9 cellular contexts compared by ENCODE assay signal in genomic region chr11:30282289-30282631, GRCh38. TPM values are rescaled to one million over a fixed set of nuclear protein-coding genes. Genes with fewer than 3 reads are reported as not detected.
DNase-seq lines count a peak whose midpoint lies in the region; ATAC-seq and TF ChIP-seq lines count a peak whose summit lies in the region.
"Had no signal": no experiment of that assay in that cellular context is flagged by ENCODE, and none has a peak within 500 bp of the region (broad histone marks: within the 10 kb centered on the region; RNA-seq: fewer than 3 reads in every experiment).

No MANE protein-coding gene starts in this region.

- H3K9me3 Mint-ChIP-seq in WTC11: no peaks in the 10 kb centered on the region

- DNase-seq in activated naive CD4-positive, alpha-beta T cell treated with Interleukin-2 at 50 U/mL for 16 hours: peak; percentile 7
- no peak for DNase-seq in activated naive CD4-positive, alpha-beta T cell (lab: John Stamatoyannopoulos, UW)
- DNase-seq in WTC11 (ENCODE audit: low spot score) (no peak), GM03348 (ENCODE audit: low spot score) (no peak), HPDE6-E6E7 (ENCODE audit: extremely low spot score) (no peak)
- peak; percentile 33 for DNase-seq in stimulated activated naive CD8-positive, alpha-beta T cell treated with anti-CD3 and anti-CD28 coated beads, Interleukin-15, Interleukin-2, amounts not matched to agents 100 U/mL and 50 U/mL, for 24 hours
- DNase-seq in activated CD4-positive, CD25-positive, alpha-beta regulatory T cell treated with anti-CD3 and anti-CD28 coated beads, Interleukin-2, amount 50 U/mL, for 72 hours: no peak

- no peaks in the 10 kb centered on the region for H3K4me1 Mint-ChIP-seq in WTC11

- no peaks in the 10 kb centered on the region for H3K36me3 Mint-ChIP-seq in WTC11

- peak; percentile 85 for ATAC-seq in HG02885 (IDR thresholded peaks at IDR 0.05; ENCODE audit: poor library complexity, unreplicated experiment)
- peak; percentile 56 for ATAC-seq in WTC11
- ATAC-seq in stimulated activated naive CD8-positive, alpha-beta T cell treated with anti-CD3 and anti-CD28 coated beads, Interleukin-15, Interleukin-2, amounts not matched to agents 100 U/mL and 50 U/mL, for 24 hours: peak; percentile 68

- POLR2A ChIA-PET in WTC11 (lab: Charles Lee): interaction anchor here (0.7 kb wide), 1 partner anchor 469 kb away, joined by 3 read pairs; no protein-coding TSS in a partner anchor

- H3K4me3 Mint-ChIP-seq in WTC11: no peak overlapping the region

- no peaks in the 10 kb centered on the region for H3K27me3 Mint-ChIP-seq in WTC11 (ENCODE audit: low read depth)

- no peak overlapping the region for H3K27ac Mint-ChIP-seq in WTC11

- TF ChIP-seq CTCF in WTC11 (IDR thresholded peaks at IDR 0.05): no peak

- CTCF ChIA-PET in WTC11 (lab: Charles Lee): no interaction called here

TF ChIP-seq in WTC11, 78 proteins besides CTCF, POLR2A, EP300 and RAD21:
- TF ChIP-seq OVOL2 (CRISPR knock-in tag; IDR thresholded peaks at IDR 0.05; ENCODE audit: borderline replicate concordance) (no peak), PRDM15 (CRISPR knock-in tag; IDR thresholded peaks at IDR 0.05) (no peak), E2F1 (CRISPR knock-in tag; IDR thresholded peaks at IDR 0.05) (no peak), TEAD4 (CRISPR knock-in tag; IDR thresholded peaks at IDR 0.05) (no peak), CBFB (CRISPR knock-in tag; IDR thresholded peaks at IDR 0.05; ENCODE audit: low read depth) (no peak), IRF2 (CRISPR knock-in tag; IDR thresholded peaks at IDR 0.05; ENCODE audit: borderline replicate concordance, low read depth) (no peak), GRHL2 (CRISPR knock-in tag; IDR thresholded peaks at IDR 0.05; ENCODE audit: insufficient replicate concordance, severe bottlenecking) (no peak)
- TF ChIP-seq, protein P1, sequence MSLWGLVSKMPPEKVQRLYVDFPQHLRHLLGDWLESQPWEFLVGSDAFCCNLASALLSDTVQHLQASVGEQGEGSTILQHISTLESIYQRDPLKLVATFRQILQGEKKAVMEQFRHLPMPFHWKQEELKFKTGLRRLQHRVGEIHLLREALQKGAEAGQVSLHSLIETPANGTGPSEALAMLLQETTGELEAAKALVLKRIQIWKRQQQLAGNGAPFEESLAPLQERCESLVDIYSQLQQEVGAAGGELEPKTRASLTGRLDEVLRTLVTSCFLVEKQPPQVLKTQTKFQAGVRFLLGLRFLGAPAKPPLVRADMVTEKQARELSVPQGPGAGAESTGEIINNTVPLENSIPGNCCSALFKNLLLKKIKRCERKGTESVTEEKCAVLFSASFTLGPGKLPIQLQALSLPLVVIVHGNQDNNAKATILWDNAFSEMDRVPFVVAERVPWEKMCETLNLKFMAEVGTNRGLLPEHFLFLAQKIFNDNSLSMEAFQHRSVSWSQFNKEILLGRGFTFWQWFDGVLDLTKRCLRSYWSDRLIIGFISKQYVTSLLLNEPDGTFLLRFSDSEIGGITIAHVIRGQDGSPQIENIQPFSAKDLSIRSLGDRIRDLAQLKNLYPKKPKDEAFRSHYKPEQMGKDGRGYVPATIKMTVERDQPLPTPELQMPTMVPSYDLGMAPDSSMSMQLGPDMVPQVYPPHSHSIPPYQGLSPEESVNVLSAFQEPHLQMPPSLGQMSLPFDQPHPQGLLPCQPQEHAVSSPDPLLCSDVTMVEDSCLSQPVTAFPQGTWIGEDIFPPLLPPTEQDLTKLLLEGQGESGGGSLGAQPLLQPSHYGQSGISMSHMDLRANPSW (CRISPR knock-in tag; conservative IDR thresholded peaks at IDR 0.05; ENCODE audit: low read depth): no peak
- TF ChIP-seq, protein P2, sequence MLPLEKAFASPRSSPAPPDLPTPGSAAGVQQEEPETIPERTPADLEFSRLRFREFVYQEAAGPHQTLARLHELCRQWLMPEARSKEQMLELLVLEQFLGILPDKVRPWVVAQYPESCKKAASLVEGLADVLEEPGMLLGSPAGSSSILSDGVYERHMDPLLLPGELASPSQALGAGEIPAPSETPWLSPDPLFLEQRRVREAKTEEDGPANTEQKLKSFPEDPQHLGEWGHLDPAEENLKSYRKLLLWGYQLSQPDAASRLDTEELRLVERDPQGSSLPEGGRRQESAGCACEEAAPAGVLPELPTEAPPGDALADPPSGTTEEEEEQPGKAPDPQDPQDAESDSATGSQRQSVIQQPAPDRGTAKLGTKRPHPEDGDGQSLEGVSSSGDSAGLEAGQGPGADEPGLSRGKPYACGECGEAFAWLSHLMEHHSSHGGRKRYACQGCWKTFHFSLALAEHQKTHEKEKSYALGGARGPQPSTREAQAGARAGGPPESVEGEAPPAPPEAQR (CRISPR knock-in tag; IDR thresholded peaks at IDR 0.05): no peak

RNA-seq across cellular contexts. Expression of gene ARL14EP, which starts 40.6 kb away (rescaled TPM):
- 15.3 to 19.9 TPM (median 15.8 TPM) in 3 replicates for total RNA-seq in WTC11 (2021)

RNA-seq across cellular contexts. Expression of gene FSHB, which starts 51.4 kb away (rescaled TPM):
- total RNA-seq in WTC11 (2021): not detected in 3 replicates
- total RNA-seq: lung microvascular endothelial cell had no signal

Comparison
In these comparisons a context has a peak if more than half of its experiments do, and no peak if none do; other contexts are left out.
1. DNase-seq: peak in activated naive CD4-positive, alpha-beta T cell treated with Interleukin-2 at 50 U/mL for 16 hours (single experiment) and stimulated activated naive CD8-positive, alpha-beta T cell treated with anti-CD3 and anti-CD28 coated beads, Interleukin-15, Interleukin-2, amounts not matched to agents 100 U/mL and 50 U/mL, for 24 hours (single experiment); none in activated naive CD4-positive, alpha-beta T cell (0 of 4), WTC11 (single experiment), activated CD4-positive, CD25-positive, alpha-beta regulatory T cell treated with anti-CD3 and anti-CD28 coated beads, Interleukin-2, amount 50 U/mL, for 72 hours (single experiment), GM03348 (single experiment) and HPDE6-E6E7 (single experiment).
2. Peak in every context shown above with its lines, with median percentiles within 50 percentile points of each other: ATAC-seq.